ENCODE assay signal across 1 cellular context in the genomic region with DNA sequence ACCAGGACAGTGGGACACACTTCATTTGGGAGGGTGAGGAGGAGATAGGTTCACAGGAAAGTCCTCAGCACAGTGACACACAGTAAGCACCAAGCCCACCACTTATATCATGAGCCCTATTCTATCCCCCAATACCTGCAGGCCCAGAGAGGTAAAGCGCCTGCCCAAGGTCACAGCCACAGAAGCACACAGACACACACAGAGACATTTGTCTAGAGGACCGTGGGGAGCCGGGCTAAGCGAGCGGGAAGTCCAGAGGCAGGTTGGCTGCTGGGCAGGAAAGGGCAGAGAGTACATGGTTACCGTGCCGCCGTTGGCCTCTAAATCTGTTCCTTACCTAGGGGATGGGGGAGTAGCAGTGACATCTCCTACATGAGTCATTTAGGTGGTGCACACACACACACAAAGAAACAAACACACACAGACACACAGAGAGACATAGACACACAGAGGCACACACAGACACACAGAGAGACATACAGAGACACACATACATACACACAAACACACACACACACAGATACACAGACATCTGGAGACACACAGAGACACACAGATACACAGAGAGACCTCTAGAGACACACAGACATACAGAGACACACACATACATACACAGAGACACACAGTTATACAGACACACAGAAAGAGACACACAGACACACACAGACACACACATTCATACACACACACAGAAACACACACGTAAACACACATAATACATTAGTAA.
TF ChIP-seq lines count a peak whose summit lies in the region.

No MANE protein-coding gene starts in this region.

TF ChIP-seq in HepG2, 621 proteins besides CTCF, POLR2A, EP300 and RAD21 (continued from another document):
- TF ChIP-seq, protein P1, sequence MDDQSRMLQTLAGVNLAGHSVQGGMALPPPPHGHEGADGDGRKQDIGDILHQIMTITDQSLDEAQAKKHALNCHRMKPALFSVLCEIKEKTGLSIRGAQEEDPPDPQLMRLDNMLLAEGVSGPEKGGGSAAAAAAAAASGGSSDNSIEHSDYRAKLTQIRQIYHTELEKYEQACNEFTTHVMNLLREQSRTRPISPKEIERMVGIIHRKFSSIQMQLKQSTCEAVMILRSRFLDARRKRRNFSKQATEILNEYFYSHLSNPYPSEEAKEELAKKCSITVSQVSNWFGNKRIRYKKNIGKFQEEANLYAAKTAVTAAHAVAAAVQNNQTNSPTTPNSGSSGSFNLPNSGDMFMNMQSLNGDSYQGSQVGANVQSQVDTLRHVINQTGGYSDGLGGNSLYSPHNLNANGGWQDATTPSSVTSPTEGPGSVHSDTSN (CRISPR knock-in tag; IDR thresholded peaks at IDR 0.05; ENCODE audit: borderline replicate concordance) = no peak
- TF ChIP-seq TAF15 (IDR thresholded peaks at IDR 0.05; ENCODE audit: low read depth, low read length, poor library complexity, severe bottlenecking) (no peak), ZNF768 (CRISPR knock-in tag; IDR thresholded peaks at IDR 0.05) (peak; percentile 72), DR1 (CRISPR knock-in tag; IDR thresholded peaks at IDR 0.05) (no peak), BORCS8-MEF2B (CRISPR knock-in tag; IDR thresholded peaks at IDR 0.05) (0 out of 2 replicates have a peak, but pooled peaks have one; percentile 28), ZNF772 (CRISPR knock-in tag; IDR thresholded peaks at IDR 0.05) (0 out of 2 replicates have a peak, but pooled peaks have one; percentile 48), AGO1 (IDR thresholded peaks at IDR 0.05; ENCODE audit: low read depth, low read length, poor library complexity, severe bottlenecking) (no peak), ZNF766 (CRISPR knock-in tag; IDR thresholded peaks at IDR 0.05; ENCODE audit: borderline replicate concordance) (no peak), SAP130 (CRISPR knock-in tag; IDR thresholded peaks at IDR 0.05; ENCODE audit: low read depth) (0 out of 2 replicates have a peak, but pooled peaks have one; percentile 23)
- TF ChIP-seq, protein P2, sequence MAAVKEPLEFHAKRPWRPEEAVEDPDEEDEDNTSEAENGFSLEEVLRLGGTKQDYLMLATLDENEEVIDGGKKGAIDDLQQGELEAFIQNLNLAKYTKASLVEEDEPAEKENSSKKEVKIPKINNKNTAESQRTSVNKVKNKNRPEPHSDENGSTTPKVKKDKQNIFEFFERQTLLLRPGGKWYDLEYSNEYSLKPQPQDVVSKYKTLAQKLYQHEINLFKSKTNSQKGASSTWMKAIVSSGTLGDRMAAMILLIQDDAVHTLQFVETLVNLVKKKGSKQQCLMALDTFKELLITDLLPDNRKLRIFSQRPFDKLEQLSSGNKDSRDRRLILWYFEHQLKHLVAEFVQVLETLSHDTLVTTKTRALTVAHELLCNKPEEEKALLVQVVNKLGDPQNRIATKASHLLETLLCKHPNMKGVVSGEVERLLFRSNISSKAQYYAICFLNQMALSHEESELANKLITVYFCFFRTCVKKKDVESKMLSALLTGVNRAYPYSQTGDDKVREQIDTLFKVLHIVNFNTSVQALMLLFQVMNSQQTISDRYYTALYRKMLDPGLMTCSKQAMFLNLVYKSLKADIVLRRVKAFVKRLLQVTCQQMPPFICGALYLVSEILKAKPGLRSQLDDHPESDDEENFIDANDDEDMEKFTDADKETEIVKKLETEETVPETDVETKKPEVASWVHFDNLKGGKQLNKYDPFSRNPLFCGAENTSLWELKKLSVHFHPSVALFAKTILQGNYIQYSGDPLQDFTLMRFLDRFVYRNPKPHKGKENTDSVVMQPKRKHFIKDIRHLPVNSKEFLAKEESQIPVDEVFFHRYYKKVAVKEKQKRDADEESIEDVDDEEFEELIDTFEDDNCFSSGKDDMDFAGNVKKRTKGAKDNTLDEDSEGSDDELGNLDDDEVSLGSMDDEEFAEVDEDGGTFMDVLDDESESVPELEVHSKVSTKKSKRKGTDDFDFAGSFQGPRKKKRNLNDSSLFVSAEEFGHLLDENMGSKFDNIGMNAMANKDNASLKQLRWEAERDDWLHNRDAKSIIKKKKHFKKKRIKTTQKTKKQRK (IDR thresholded peaks at IDR 0.05; ENCODE audit: low read length) = no peak
- TF ChIP-seq, protein P3, sequence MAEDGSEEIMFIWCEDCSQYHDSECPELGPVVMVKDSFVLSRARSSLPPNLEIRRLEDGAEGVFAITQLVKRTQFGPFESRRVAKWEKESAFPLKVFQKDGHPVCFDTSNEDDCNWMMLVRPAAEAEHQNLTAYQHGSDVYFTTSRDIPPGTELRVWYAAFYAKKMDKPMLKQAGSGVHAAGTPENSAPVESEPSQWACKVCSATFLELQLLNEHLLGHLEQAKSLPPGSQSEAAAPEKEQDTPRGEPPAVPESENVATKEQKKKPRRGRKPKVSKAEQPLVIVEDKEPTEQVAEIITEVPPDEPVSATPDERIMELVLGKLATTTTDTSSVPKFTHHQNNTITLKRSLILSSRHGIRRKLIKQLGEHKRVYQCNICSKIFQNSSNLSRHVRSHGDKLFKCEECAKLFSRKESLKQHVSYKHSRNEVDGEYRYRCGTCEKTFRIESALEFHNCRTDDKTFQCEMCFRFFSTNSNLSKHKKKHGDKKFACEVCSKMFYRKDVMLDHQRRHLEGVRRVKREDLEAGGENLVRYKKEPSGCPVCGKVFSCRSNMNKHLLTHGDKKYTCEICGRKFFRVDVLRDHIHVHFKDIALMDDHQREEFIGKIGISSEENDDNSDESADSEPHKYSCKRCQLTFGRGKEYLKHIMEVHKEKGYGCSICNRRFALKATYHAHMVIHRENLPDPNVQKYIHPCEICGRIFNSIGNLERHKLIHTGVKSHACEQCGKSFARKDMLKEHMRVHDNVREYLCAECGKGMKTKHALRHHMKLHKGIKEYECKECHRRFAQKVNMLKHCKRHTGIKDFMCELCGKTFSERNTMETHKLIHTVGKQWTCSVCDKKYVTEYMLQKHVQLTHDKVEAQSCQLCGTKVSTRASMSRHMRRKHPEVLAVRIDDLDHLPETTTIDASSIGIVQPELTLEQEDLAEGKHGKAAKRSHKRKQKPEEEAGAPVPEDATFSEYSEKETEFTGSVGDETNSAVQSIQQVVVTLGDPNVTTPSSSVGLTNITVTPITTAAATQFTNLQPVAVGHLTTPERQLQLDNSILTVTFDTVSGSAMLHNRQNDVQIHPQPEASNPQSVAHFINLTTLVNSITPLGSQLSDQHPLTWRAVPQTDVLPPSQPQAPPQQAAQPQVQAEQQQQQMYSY (CRISPR knock-in tag; IDR thresholded peaks at IDR 0.05) = no peak
- TF ChIP-seq, protein P4, sequence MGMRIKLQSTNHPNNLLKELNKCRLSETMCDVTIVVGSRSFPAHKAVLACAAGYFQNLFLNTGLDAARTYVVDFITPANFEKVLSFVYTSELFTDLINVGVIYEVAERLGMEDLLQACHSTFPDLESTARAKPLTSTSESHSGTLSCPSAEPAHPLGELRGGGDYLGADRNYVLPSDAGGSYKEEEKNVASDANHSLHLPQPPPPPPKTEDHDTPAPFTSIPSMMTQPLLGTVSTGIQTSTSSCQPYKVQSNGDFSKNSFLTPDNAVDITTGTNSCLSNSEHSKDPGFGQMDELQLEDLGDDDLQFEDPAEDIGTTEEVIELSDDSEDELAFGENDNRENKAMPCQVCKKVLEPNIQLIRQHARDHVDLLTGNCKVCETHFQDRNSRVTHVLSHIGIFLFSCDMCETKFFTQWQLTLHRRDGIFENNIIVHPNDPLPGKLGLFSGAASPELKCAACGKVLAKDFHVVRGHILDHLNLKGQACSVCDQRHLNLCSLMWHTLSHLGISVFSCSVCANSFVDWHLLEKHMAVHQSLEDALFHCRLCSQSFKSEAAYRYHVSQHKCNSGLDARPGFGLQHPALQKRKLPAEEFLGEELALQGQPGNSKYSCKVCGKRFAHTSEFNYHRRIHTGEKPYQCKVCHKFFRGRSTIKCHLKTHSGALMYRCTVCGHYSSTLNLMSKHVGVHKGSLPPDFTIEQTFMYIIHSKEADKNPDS (CRISPR knock-in tag; IDR thresholded peaks at IDR 0.05) = no peak
- TF ChIP-seq, protein P5, sequence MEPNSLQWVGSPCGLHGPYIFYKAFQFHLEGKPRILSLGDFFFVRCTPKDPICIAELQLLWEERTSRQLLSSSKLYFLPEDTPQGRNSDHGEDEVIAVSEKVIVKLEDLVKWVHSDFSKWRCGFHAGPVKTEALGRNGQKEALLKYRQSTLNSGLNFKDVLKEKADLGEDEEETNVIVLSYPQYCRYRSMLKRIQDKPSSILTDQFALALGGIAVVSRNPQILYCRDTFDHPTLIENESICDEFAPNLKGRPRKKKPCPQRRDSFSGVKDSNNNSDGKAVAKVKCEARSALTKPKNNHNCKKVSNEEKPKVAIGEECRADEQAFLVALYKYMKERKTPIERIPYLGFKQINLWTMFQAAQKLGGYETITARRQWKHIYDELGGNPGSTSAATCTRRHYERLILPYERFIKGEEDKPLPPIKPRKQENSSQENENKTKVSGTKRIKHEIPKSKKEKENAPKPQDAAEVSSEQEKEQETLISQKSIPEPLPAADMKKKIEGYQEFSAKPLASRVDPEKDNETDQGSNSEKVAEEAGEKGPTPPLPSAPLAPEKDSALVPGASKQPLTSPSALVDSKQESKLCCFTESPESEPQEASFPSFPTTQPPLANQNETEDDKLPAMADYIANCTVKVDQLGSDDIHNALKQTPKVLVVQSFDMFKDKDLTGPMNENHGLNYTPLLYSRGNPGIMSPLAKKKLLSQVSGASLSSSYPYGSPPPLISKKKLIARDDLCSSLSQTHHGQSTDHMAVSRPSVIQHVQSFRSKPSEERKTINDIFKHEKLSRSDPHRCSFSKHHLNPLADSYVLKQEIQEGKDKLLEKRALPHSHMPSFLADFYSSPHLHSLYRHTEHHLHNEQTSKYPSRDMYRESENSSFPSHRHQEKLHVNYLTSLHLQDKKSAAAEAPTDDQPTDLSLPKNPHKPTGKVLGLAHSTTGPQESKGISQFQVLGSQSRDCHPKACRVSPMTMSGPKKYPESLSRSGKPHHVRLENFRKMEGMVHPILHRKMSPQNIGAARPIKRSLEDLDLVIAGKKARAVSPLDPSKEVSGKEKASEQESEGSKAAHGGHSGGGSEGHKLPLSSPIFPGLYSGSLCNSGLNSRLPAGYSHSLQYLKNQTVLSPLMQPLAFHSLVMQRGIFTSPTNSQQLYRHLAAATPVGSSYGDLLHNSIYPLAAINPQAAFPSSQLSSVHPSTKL (CRISPR knock-in tag; IDR thresholded peaks at IDR 0.05) = peak; percentile 24; the same call in 1 of the 2 replicates
